8 cellular contexts compared by ENCODE assay signal in genomic region chr18:11909597-11910026, GRCh38. TPM values are rescaled to one million over a fixed set of nuclear protein-coding genes. Genes with fewer than 3 reads are reported as not detected.
A peak's percentile ranks its signal among the peaks of the same experiment; 100 is the strongest.
DNase-seq lines count a peak whose midpoint lies in the region; ATAC-seq and TF ChIP-seq lines count a peak whose summit lies in the region.

No MANE protein-coding gene starts in this region.

- no TSS peak for BruUV-seq in mammary epithelial cell (replicated peaks; lab: Mats Ljungman, UMichigan)

- DNase-seq in Daoy (ENCODE audit: low read depth): peak; percentile 33
- peak; percentile 52 for DNase-seq in LoVo (ENCODE audit: low spot score)
- DNase-seq in mammary epithelial cell: peak; percentile 54
- DNase-seq in mucosa of descending colon: peak in 1 of 3 donors; percentile 42
- no peak for DNase-seq in GDM1 (lab: John Stamatoyannopoulos, UW)
- no peak for DNase-seq in stimulated activated naive CD4-positive, alpha-beta T cell (lab: John Stamatoyannopoulos, UW)
- DNase-seq in NCI-H1092 treated with DMSO at 0.1 percent for 48 hours (lab: John Stamatoyannopoulos, UW): no peak

- WGBS in mammary epithelial cell (ENCODE audit: low coverage, missing lambda C conversion rate): 10% methylated on average over 1 of the region's 1 CpG

- H3K79me2 ChIP-seq in mammary epithelial cell (ENCODE audit: insufficient read depth, low read length): peaks cover 8% of the 10 kb centered on the region

- no peaks in the 10 kb centered on the region for H3K9me3 ChIP-seq in mammary epithelial cell (replicated peaks; ENCODE audit: insufficient read depth, low read length)
- no peaks in the 10 kb centered on the region for H3K9me3 ChIP-seq in mucosa of descending colon

- H3K4me1 ChIP-seq in mammary epithelial cell (ENCODE audit: insufficient read depth, low read length) (peaks cover 6% of the 10 kb centered on the region), mucosa of descending colon (ENCODE audit: low read depth) (peaks cover 7% of the 10 kb centered on the region)

- peak overlapping the region; percentile 90 for H3K27ac ChIP-seq in mammary epithelial cell (ENCODE audit: insufficient read depth, low read depth, low read length)

- H2AFZ ChIP-seq in mammary epithelial cell (ENCODE audit: low read depth, low read length): peak overlapping the region; percentile 36

- intact Hi-C loops in mammary epithelial cell (cut with micrococcal nuclease) (loop anchor here (2.0 to 5.0 kb wide), 3 partner anchors 59 to 252 kb away; partner anchors contain the start of gene CHMP1B), mucosa of descending colon (cut with DNase I, micrococcal nuclease) (loop anchor here (10.0 kb wide), 1 partner anchor 55 kb away; the partner anchor contains the start of gene CHMP1B (in 2 of the 2))

- peak; percentile 52 for ATAC-seq in mucosa of descending colon
- no peak for ATAC-seq in HG03432 (IDR thresholded peaks at IDR 0.05; ENCODE audit: unreplicated experiment)

- H3K4me3 ChIP-seq in mammary epithelial cell (replicated peaks in 1 of 3; ENCODE audit: insufficient read depth in 1 of 3, low read depth in 2 of 3, low read length in 3 of 3): peak overlapping the region in 1 of 3 experiments; percentile 71
- H3K4me3 ChIP-seq in mucosa of descending colon: no peak overlapping the region

- TF ChIP-seq CTCF in mammary epithelial cell (conservative IDR thresholded peaks at IDR 0.05 in 1 of 2, IDR thresholded peaks at IDR 0.05 in 1 of 2; ENCODE audit: extremely low read depth in 1 of 2, insufficient read depth in 1 of 2, low read depth in 1 of 2, low read length in 2 of 2) (no peak), mucosa of descending colon (IDR thresholded peaks at IDR 0.05) (no peak)

- H3K9ac ChIP-seq in mammary epithelial cell (ENCODE audit: insufficient read depth, low read length): no peak overlapping the region

- no peaks in the 10 kb centered on the region for H3K27me3 ChIP-seq in mammary epithelial cell (ENCODE audit: insufficient read depth, low read length)

- in situ Hi-C loops in mammary epithelial cell (cut with MboI; ENCODE audit: low sequenced_read_pairs in 2 of 2): no loop called here

- CTCF ChIA-PET in mammary epithelial cell (lab: Charles Lee; ENCODE audit: low non-redundant PET): no interaction called here

- H3K36me3 ChIP-seq in mammary epithelial cell (ENCODE audit: insufficient read depth, low read length) (no peaks in the 10 kb centered on the region), mucosa of descending colon (ENCODE audit: low read depth) (no peaks in the 10 kb centered on the region)

- dilution Hi-C loops in mammary epithelial cell (cut with HindIII; ENCODE audit: low sequenced_read_pairs): no loop called here

- H3K4me2 ChIP-seq in mammary epithelial cell (ENCODE audit: insufficient read depth, low read depth, low read length): peak overlapping the region; percentile 99

- H4K20me1 ChIP-seq in mammary epithelial cell (ENCODE audit: insufficient read depth, low read length): no peaks in the 10 kb centered on the region

RNA-seq across cellular contexts. Expression of gene MPPE1, which starts 1.5 kb away (rescaled TPM):
- total RNA-seq in Daoy (2014; rRNA removed; shearing (Covaris generic)): 9.5 and 10.5 TPM in 2 replicates
- 10 to 100 TPM; 27.2 to 33.6 TPM for total RNA-seq in mammary epithelial cell
- polyA plus RNA-seq in mammary epithelial cell: 10.2 TPM
- 29.1 TPM for polyA minus RNA-seq in mammary epithelial cell
- 100 to 1,000 TPM in 1 of 3 donors, 10 to 100 TPM in 2; 56.7 to 103 (median 68.8) TPM for total RNA-seq in mucosa of descending colon

RNA-seq across cellular contexts. Expression of gene CHMP1B, which starts 58.4 kb away (rescaled TPM):
- total RNA-seq in Daoy (2014; rRNA removed; shearing (Covaris generic)): 35.8 and 39.9 TPM in 2 replicates
- total RNA-seq in mammary epithelial cell: 10 to 100 TPM; 46.7 to 76.5 TPM
- 25.7 TPM for polyA plus RNA-seq in mammary epithelial cell
- 49.5 TPM for polyA minus RNA-seq in mammary epithelial cell
- total RNA-seq in mucosa of descending colon: 10 to 100 TPM; 60.9 to 88.3 (median 66.7) TPM

Comparison
In these comparisons a context has a peak if more than half of its experiments do, and no peak if none do; other contexts are left out.
1. DNase-seq: peak in Daoy (single experiment), LoVo (single experiment) and mammary epithelial cell (single experiment); none in GDM1 (single experiment), stimulated activated naive CD4-positive, alpha-beta T cell (0 of 6) and NCI-H1092 treated with DMSO at 0.1 percent for 48 hours (single experiment).